Comparison of ENCODE assay signal across 8 cellular contexts in genomic region chr7:158704524-158705233, GRCh38. TPM values are rescaled to one million over a fixed set of nuclear protein-coding genes. Genes with fewer than 3 reads are reported as not detected.
A peak's percentile ranks its signal among the peaks of the same experiment; 100 is the strongest.
DNase-seq lines count a peak whose midpoint lies in the region; ATAC-seq and TF ChIP-seq lines count a peak whose summit lies in the region.

TSS of gene NCAPG2 (minus strand) at chr7:158704804. CDS start at chr7:158701899, 2,905 bp downstream.

- ATAC-seq in GM18870 (IDR thresholded peaks at IDR 0.05; ENCODE audit: unreplicated experiment): peak; percentile 88
- peak; percentile 96 for ATAC-seq in HG03135 (IDR thresholded peaks at IDR 0.05; ENCODE audit: unreplicated experiment)

- TF ChIP-seq CTCF in AG04449 (IDR thresholded peaks at IDR 0.05; ENCODE audit: insufficient read depth, low read length, missing control alignments) (peak; percentile 24), WERI-Rb-1 (IDR thresholded peaks at IDR 0.05; ENCODE audit: low read depth, low read length) (no peak), mammary epithelial cell (conservative IDR thresholded peaks at IDR 0.05 in 1 of 2, IDR thresholded peaks at IDR 0.05 in 1 of 2; ENCODE audit: extremely low read depth in 1 of 2, insufficient read depth in 1 of 2, low read depth in 1 of 2, low read length in 2 of 2) (peak in 1 of 2 donors; percentile 36), smooth muscle cell (IDR thresholded peaks at IDR 0.05; ENCODE audit: borderline replicate concordance, insufficient read depth, poor library complexity, severe bottlenecking) (no peak)

- DNase-seq in AG04449 (ENCODE audit: low read depth, low spot score) (peak; percentile 82), NCI-H2196 treated with DMSO at 0.1 percent for 48 hours (lab: John Stamatoyannopoulos, UW; ENCODE audit: unreplicated experiment) (peak; percentile 79), WERI-Rb-1 (peak; percentile 98), mammary epithelial cell (peak; percentile 98), iPS-NIHi11 (ENCODE audit: low spot score) (peak; percentile 98), smooth muscle cell (lab: John Stamatoyannopoulos, UW; ENCODE audit: unreplicated experiment) (peak; percentile 87)

- H3K27me3 ChIP-seq in WERI-Rb-1 (ENCODE audit: insufficient read depth, low read depth, severe bottlenecking) (no peaks in the 10 kb centered on the region), mammary epithelial cell (ENCODE audit: insufficient read depth, low read length) (no peaks in the 10 kb centered on the region), smooth muscle cell (ENCODE audit: low read depth) (no peaks in the 10 kb centered on the region)

- H3K4me1 ChIP-seq in mammary epithelial cell (ENCODE audit: insufficient read depth, low read length): peaks cover 16% of the 10 kb centered on the region
- peaks cover 23% of the 10 kb centered on the region for H3K4me1 ChIP-seq in smooth muscle cell (ENCODE audit: low read depth)

- in situ Hi-C loops in mammary epithelial cell (cut with MboI; ENCODE audit: low sequenced_read_pairs in 2 of 2): no loop called here

- CTCF ChIA-PET in AG04449 (lab: Yijun Ruan, JAX) (interaction anchor here (0.9 to 2.9 kb wide), 5 partner anchors 9 to 272 kb away, joined by 3 to 17 read pairs (median 7); no protein-coding TSS in a partner anchor), mammary epithelial cell (lab: Charles Lee; ENCODE audit: low non-redundant PET) (interaction anchor here (0.6 kb wide), 1 partner anchor 8 kb away, joined by 3 read pairs; no protein-coding TSS in a partner anchor)

- H2AFZ ChIP-seq in mammary epithelial cell (ENCODE audit: low read depth, low read length) (peak within 1 kb of the TSS; percentile 90), smooth muscle cell (ENCODE audit: low read depth) (peak within 1 kb of the TSS; percentile 82)

- no CpG with 5 or more reads among the region's 78 CpGs for WGBS in mammary epithelial cell (ENCODE audit: low coverage, missing lambda C conversion rate)
- WGBS in smooth muscle cell (ENCODE audit: low lambda C conversion rate): 1% methylated on average over 45 of the region's 78 CpGs

- H3F3A ChIP-seq in smooth muscle cell (ENCODE audit: low read depth): no peaks in the 10 kb centered on the region

- H3K79me2 ChIP-seq in mammary epithelial cell (ENCODE audit: insufficient read depth, low read length) (peaks cover 49% of the 10 kb centered on the region), smooth muscle cell (ENCODE audit: low read depth) (peaks cover 33% of the 10 kb centered on the region)

- H3K9ac ChIP-seq in mammary epithelial cell (ENCODE audit: insufficient read depth, low read length) (peak within 1 kb of the TSS; percentile 97), smooth muscle cell (ENCODE audit: low read depth) (peak within 1 kb of the TSS; percentile 85)

- TSS peak; percentile 47 for BruUV-seq in mammary epithelial cell (replicated peaks; lab: Mats Ljungman, UMichigan)

- dilution Hi-C loops in mammary epithelial cell (cut with HindIII; ENCODE audit: low sequenced_read_pairs): no loop called here

- H3K4me2 ChIP-seq in mammary epithelial cell (ENCODE audit: insufficient read depth, low read depth, low read length) (peak within 1 kb of the TSS; percentile 98), smooth muscle cell (peak within 1 kb of the TSS; percentile 97)

- H3K9me3 ChIP-seq in WERI-Rb-1 (ENCODE audit: severe bottlenecking) (no peaks in the 10 kb centered on the region), mammary epithelial cell (replicated peaks; ENCODE audit: insufficient read depth, low read length) (no peaks in the 10 kb centered on the region), smooth muscle cell (replicated peaks; ENCODE audit: low read depth) (no peaks in the 10 kb centered on the region)

- H3K36me3 ChIP-seq in WERI-Rb-1 (peaks cover 38% of the 10 kb centered on the region), mammary epithelial cell (ENCODE audit: insufficient read depth, low read length) (no peaks in the 10 kb centered on the region), smooth muscle cell (ENCODE audit: low read depth) (no peaks in the 10 kb centered on the region)

- H4K20me1 ChIP-seq in mammary epithelial cell (ENCODE audit: insufficient read depth, low read length) (no peaks in the 10 kb centered on the region), smooth muscle cell (ENCODE audit: low read depth) (no peaks in the 10 kb centered on the region)

- intact Hi-C loops in mammary epithelial cell (cut with micrococcal nuclease): loop anchor here (1.0 kb wide), 2 partner anchors 125 to 152 kb away; partner anchors contain the start of genes DYNC2I1 and ESYT2

- peak within 1 kb of the TSS; percentile 94 for H3K4me3 ChIP-seq in AG04449 (ENCODE audit: low read depth, low read length)
- H3K4me3 ChIP-seq in WERI-Rb-1 (ENCODE audit: low read depth, low read length): peak within 1 kb of the TSS; percentile 91
- peak within 1 kb of the TSS; percentile 80 to 100 (median 90) for H3K4me3 ChIP-seq in mammary epithelial cell (replicated peaks in 1 of 3; ENCODE audit: insufficient read depth in 1 of 3, low read depth in 2 of 3, low read length in 3 of 3)
- peak within 1 kb of the TSS; percentile 63 for H3K4me3 ChIP-seq in smooth muscle cell

- H3K27ac ChIP-seq in WERI-Rb-1 (peak within 1 kb of the TSS; percentile 97), mammary epithelial cell (ENCODE audit: insufficient read depth, low read depth, low read length) (peak within 1 kb of the TSS; percentile 85), smooth muscle cell (ENCODE audit: low read depth) (peak within 1 kb of the TSS; percentile 51)

- POLR2A ChIA-PET in AG04449 (lab: Yijun Ruan, JAX): interaction anchor here (1.3 kb wide), 1 partner anchor 159 kb away, joined by 6 read pairs; no protein-coding TSS in a partner anchor

RNA-seq across cellular contexts. Expression of gene NCAPG2, which starts in this region (rescaled TPM):
- total RNA-seq in mammary epithelial cell: 10 to 100 TPM in 1 of 2 donors, 1 to 10 TPM in 1; 3.2 to 42.0 TPM
- 27.4 TPM for polyA plus RNA-seq in mammary epithelial cell
- polyA minus RNA-seq in mammary epithelial cell: 25.8 TPM
- 9.9 and 18.5 TPM in 2 replicates for total RNA-seq in smooth muscle cell
- polyA plus RNA-seq in smooth muscle cell: 10.0 and 12.5 TPM in 2 replicates

Comparison
In these comparisons a context has a peak if more than half of its experiments do, and no peak if none do; other contexts are left out.
1. Peak in every context shown above with its lines: DNase-seq, ATAC-seq, H3K4me3 ChIP-seq and H3K27ac ChIP-seq.